9 cellular contexts compared by ENCODE assay signal in the genomic region with DNA sequence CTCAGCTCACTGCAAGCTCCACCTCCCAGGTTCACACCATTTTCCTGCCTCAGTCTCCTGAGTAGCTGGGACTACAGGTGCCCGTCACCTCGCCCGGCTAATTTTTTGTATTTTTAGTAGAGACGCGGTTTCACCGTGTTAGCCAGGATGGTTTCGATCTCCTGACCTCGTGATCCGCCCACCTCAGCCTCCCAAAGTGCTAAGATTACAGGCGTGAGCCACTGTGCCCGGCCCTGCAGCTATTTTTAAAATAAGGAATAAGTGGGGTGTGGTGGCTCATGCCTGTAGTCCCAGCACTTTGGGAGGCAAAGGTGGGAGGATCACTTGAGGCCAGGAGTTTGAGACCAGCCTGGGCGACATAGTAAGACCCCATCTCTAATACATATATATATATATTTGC. TPM values are rescaled to one million over a fixed set of nuclear protein-coding genes. Genes with fewer than 3 reads are reported as not detected.
DNase-seq lines count a peak whose midpoint lies in the region; ATAC-seq and TF ChIP-seq lines count a peak whose summit lies in the region.
"Not testable (repeated sequence)": the region's sequence is repeated elsewhere in the genome, so short reads cannot be mapped to it uniquely, and the experiment has no call there.
"Had no signal": no experiment of that assay in that cellular context is flagged by ENCODE, and none has a peak within 500 bp of the region (broad histone marks: within the 10 kb centered on the region; RNA-seq: fewer than 3 reads in every experiment).

No MANE protein-coding gene starts in this region.

- not testable (repeated sequence) for H3K36me3 ChIP-seq in neural progenitor cell

- not testable (repeated sequence) for H3K9ac ChIP-seq in neural progenitor cell

- TF ChIP-seq CTCF in neural progenitor cell (IDR thresholded peaks at IDR 0.05): not testable (repeated sequence)

- H3K27me3 Mint-ChIP-seq in T-helper 17 cell; activated T-cell treated with anti-CD3 and anti-CD28 coated beads, Interleukin-2, amount 50 U/mL, for 24 hours; activated naive CD8-positive, alpha-beta T cell treated with anti-CD3 and anti-CD28 coated beads, Interleukin-2, amount 50 U/mL, for 24 hours; naive B cell; neural progenitor cell (ENCODE audit: insufficient read depth, low read depth): not testable (repeated sequence)

- not testable (repeated sequence) for H3K27me3 ChIP-seq in neural progenitor cell

- H3K36me3 Mint-ChIP-seq in T-helper 17 cell (ENCODE audit: low read depth); naive B cell; neural progenitor cell: not testable (repeated sequence)
- peaks cover 34% of the 10 kb centered on the region for H3K36me3 Mint-ChIP-seq in activated T-cell treated with anti-CD3 and anti-CD28 coated beads, Interleukin-2, amount 50 U/mL, for 24 hours (ENCODE audit: low read depth)
- peaks cover 17% of the 10 kb centered on the region for H3K36me3 Mint-ChIP-seq in activated naive CD8-positive, alpha-beta T cell treated with anti-CD3 and anti-CD28 coated beads, Interleukin-2, amount 50 U/mL, for 24 hours (ENCODE audit: low read depth)

- not testable (repeated sequence) for H3K27ac ChIP-seq in neural progenitor cell

- H3K4me3 ChIP-seq in neural progenitor cell: not testable (repeated sequence)

- DNase-seq in T-helper 17 cell; activated T-cell treated with anti-CD3 and anti-CD28 coated beads, Interleukin-2, amount 50 U/mL, for 24 hours; activated naive CD8-positive, alpha-beta T cell treated with anti-CD3 and anti-CD28 coated beads, Interleukin-2, amount 50 U/mL, for 24 hours; naive B cell; neural progenitor cell (ENCODE audit: low spot score): not testable (repeated sequence)

- H3K4me3 Mint-ChIP-seq in T-helper 17 cell: not testable (repeated sequence)
- H3K4me3 Mint-ChIP-seq in activated T-cell treated with anti-CD3 and anti-CD28 coated beads, Interleukin-2, amount 50 U/mL, for 24 hours: peak overlapping the region; percentile 89
- peak overlapping the region; percentile 98 for H3K4me3 Mint-ChIP-seq in activated naive CD8-positive, alpha-beta T cell treated with anti-CD3 and anti-CD28 coated beads, Interleukin-2, amount 50 U/mL, for 24 hours
- peak overlapping the region; percentile 85 to 96 (median 92) for H3K4me3 Mint-ChIP-seq in naive B cell
- H3K4me3 Mint-ChIP-seq in neural progenitor cell: peak overlapping the region; percentile 60

- H3K4me2 ChIP-seq in neural progenitor cell: not testable (repeated sequence)

- not testable (repeated sequence) for H3F3A ChIP-seq in neural progenitor cell (ENCODE audit: low read depth)

- H3K4me1 Mint-ChIP-seq in T-helper 17 cell: peaks cover 14% of the 10 kb centered on the region
- H3K4me1 Mint-ChIP-seq in activated T-cell treated with anti-CD3 and anti-CD28 coated beads, Interleukin-2, amount 50 U/mL, for 24 hours (ENCODE audit: low read depth): peaks cover 19% of the 10 kb centered on the region
- peaks cover 18% of the 10 kb centered on the region for H3K4me1 Mint-ChIP-seq in activated naive CD8-positive, alpha-beta T cell treated with anti-CD3 and anti-CD28 coated beads, Interleukin-2, amount 50 U/mL, for 24 hours
- H3K4me1 Mint-ChIP-seq in naive B cell: peaks cover 12 to 20% (median 12%) of the 10 kb centered on the region in 3 donors
- peaks cover 20% of the 10 kb centered on the region for H3K4me1 Mint-ChIP-seq in neural progenitor cell

- H3K27ac Mint-ChIP-seq in T-helper 17 cell: peak overlapping the region; percentile 45
- not testable (repeated sequence) for H3K27ac Mint-ChIP-seq in activated T-cell treated with anti-CD3 and anti-CD28 coated beads, Interleukin-2, amount 50 U/mL, for 24 hours; activated naive CD8-positive, alpha-beta T cell treated with anti-CD3 and anti-CD28 coated beads, Interleukin-2, amount 50 U/mL, for 24 hours; naive B cell; neural progenitor cell

- not testable (repeated sequence) for H2AFZ ChIP-seq in neural progenitor cell (replicated peaks)

- ATAC-seq in T-helper 17 cell; activated naive CD8-positive, alpha-beta T cell treated with anti-CD3 and anti-CD28 coated beads, Interleukin-2, amount 50 U/mL, for 24 hours; naive B cell (ENCODE audit: low read depth in 2 of 2): not testable (repeated sequence)

- not testable (repeated sequence) for H3K4me1 ChIP-seq in neural progenitor cell

- not testable (repeated sequence) for H3K9me3 Mint-ChIP-seq in activated T-cell treated with anti-CD3 and anti-CD28 coated beads, Interleukin-2, amount 50 U/mL, for 24 hours; activated naive CD8-positive, alpha-beta T cell treated with anti-CD3 and anti-CD28 coated beads, Interleukin-2, amount 50 U/mL, for 24 hours; naive B cell; neural progenitor cell

- H3K9me3 ChIP-seq in T-helper 17 cell (ENCODE audit: control insufficient read depth, low read length, poor library complexity, severe bottlenecking); neural progenitor cell (ENCODE audit: low read depth): not testable (repeated sequence)

- not testable (repeated sequence) for H3K79me2 ChIP-seq in neural progenitor cell (ENCODE audit: low read depth)

- H4K20me1 ChIP-seq in neural progenitor cell (ENCODE audit: low read depth): not testable (repeated sequence)

RNA-seq across cellular contexts. Expression of a gene that starts 0.9 kb away (rescaled TPM):
- total RNA-seq in T-helper 17 cell (10 to 100 TPM; 75.9 to 82.7 TPM), neural progenitor cell (ENCODE audit: low replicate concordance) (28.0 and 73.6 TPM in 2 replicates)
- 100 to 1,000 TPM in 3 of 6 donors, 10 to 100 TPM in 3; 86.7 to 145 (median 102) TPM for polyA plus RNA-seq in naive B cell (ENCODE audit: low read depth in 6 of 6)

RNA-seq across cellular contexts. Expression of a gene that starts 12.1 kb away (rescaled TPM):
- 10 to 100 TPM; 44.1 to 47.6 TPM for total RNA-seq in T-helper 17 cell
- 10 to 100 TPM; 52.8 to 77.4 (median 70.5) TPM for polyA plus RNA-seq in naive B cell (ENCODE audit: low read depth in 6 of 6)
- total RNA-seq in neural progenitor cell (ENCODE audit: low replicate concordance): 19.7 and 94.7 TPM in 2 replicates

RNA-seq across cellular contexts. Expression of a gene that starts 15.3 kb away (rescaled TPM):
- total RNA-seq in T-helper 17 cell: 1 to 10 TPM; 1.3 to 1.5 TPM
- under 1 TPM; 0.35 to 0.56 (median 0.49) TPM for polyA plus RNA-seq in naive B cell (ENCODE audit: low read depth in 6 of 6)
- total RNA-seq in neural progenitor cell (ENCODE audit: low replicate concordance): 0.92 and 2.7 TPM in 2 replicates

RNA-seq across cellular contexts. Expression of a gene that starts 27.0 kb away (rescaled TPM):
- total RNA-seq in T-helper 17 cell: 1 to 10 TPM in 1 of 2 donors, under 1 TPM in 1; 0.99 to 1.5 TPM
- polyA plus RNA-seq in naive B cell (ENCODE audit: low read depth in 6 of 6): not detected
- not detected in 2 replicates for total RNA-seq in neural progenitor cell (ENCODE audit: low replicate concordance)
- total RNA-seq: Caco-2, H1, IMR-90, PC-9 had no signal
- polyA plus RNA-seq: IMR-90 had no signal

RNA-seq across cellular contexts. Expression of a gene that starts 32.5 kb away (rescaled TPM):
- 10 to 100 TPM; 67.2 to 68.7 TPM for total RNA-seq in T-helper 17 cell
- 10 to 100 TPM in 5 of 6 donors, 1 to 10 TPM in 1; 2.5 to 22.7 (median 18.1) TPM for polyA plus RNA-seq in naive B cell (ENCODE audit: low read depth in 6 of 6)
- 36.9 and 46.9 TPM in 2 replicates for total RNA-seq in neural progenitor cell (ENCODE audit: low replicate concordance)
